Comparison of ENCODE assay signal across 11 cellular contexts in genomic region chr2:152715112-152715511, GRCh38. TPM values are rescaled to one million over a fixed set of nuclear protein-coding genes. Genes with fewer than 3 reads are reported as not detected.
DNase-seq lines count a peak whose midpoint lies in the region; ATAC-seq and TF ChIP-seq lines count a peak whose summit lies in the region.
"Had no signal": no experiment of that assay in that cellular context is flagged by ENCODE, and none has a peak within 500 bp of the region (broad histone marks: within the 10 kb centered on the region; RNA-seq: fewer than 3 reads in every experiment).

No MANE protein-coding gene starts in this region.

- H3K4me1 ChIP-seq in PC-3 (ENCODE audit: insufficient read depth, low read length) = peaks cover 16% of the 10 kb centered on the region
- H3K4me1 ChIP-seq in upper lobe of right lung = peaks cover 27% of the 10 kb centered on the region
- H3K4me1 ChIP-seq: foreskin keratinocyte had no signal

- H3K27me3 ChIP-seq in PC-3 (ENCODE audit: low read length) (no peaks in the 10 kb centered on the region), upper lobe of right lung (no peaks in the 10 kb centered on the region)
- H3K27me3 ChIP-seq: foreskin keratinocyte had no signal

- peaks cover 83% of the 10 kb centered on the region for H3K79me2 ChIP-seq in PC-3 (ENCODE audit: low read length)

- peaks cover 18 to 47% of the 10 kb centered on the region in 2 donors for H3K36me3 Mint-ChIP-seq in activated T-cell treated with anti-CD3 and anti-CD28 coated beads, Interleukin-2, amount 50 U/mL, for 72 hours (ENCODE audit: insufficient read depth in 2 of 2)
- H3K36me3 Mint-ChIP-seq in endothelial cell (ENCODE audit: low read depth, unreplicated experiment) = peaks cover 37% of the 10 kb centered on the region
- H3K36me3 Mint-ChIP-seq in stimulated activated effector memory CD8-positive, alpha-beta T cell treated with anti-CD3 and anti-CD28 coated beads, Interleukin-12 subunit alpha, Interleukin-12 subunit beta, amount 100 ng/mL, for 72 hours = peaks cover 95% of the 10 kb centered on the region

- BruUV-seq in PC-3 (replicated peaks; lab: Mats Ljungman, UMichigan) = no TSS peak

- H3K4me3 Mint-ChIP-seq in activated T-cell treated with anti-CD3 and anti-CD28 coated beads, Interleukin-2, amount 50 U/mL, for 72 hours = peak overlapping the region; percentile 57 to 85
- peak overlapping the region; percentile 28 for H3K4me3 Mint-ChIP-seq in endothelial cell (ENCODE audit: unreplicated experiment)
- H3K4me3 Mint-ChIP-seq in stimulated activated effector memory CD8-positive, alpha-beta T cell treated with anti-CD3 and anti-CD28 coated beads, Interleukin-12 subunit alpha, Interleukin-12 subunit beta, amount 100 ng/mL, for 72 hours = peak overlapping the region; percentile 99

- ATAC-seq in activated T-cell treated with anti-CD3 and anti-CD28 coated beads, Interleukin-2, amount 50 U/mL, for 72 hours (replicated peaks in 1 of 2) = no peak
- no peak for ATAC-seq in PC-3
- no peak for ATAC-seq in stimulated activated effector memory CD8-positive, alpha-beta T cell treated with anti-CD3 and anti-CD28 coated beads, Interleukin-12 subunit alpha, Interleukin-12 subunit beta, amount 100 ng/mL, for 72 hours
- no peak for ATAC-seq in GM18505 (IDR thresholded peaks at IDR 0.05; ENCODE audit: unreplicated experiment)
- no peak for ATAC-seq in upper lobe of right lung
- ATAC-seq: foreskin keratinocyte had no signal

- H3F3A ChIP-seq in PC-3 (ENCODE audit: low read length, unreplicated experiment) = no peaks in the 10 kb centered on the region

- peaks cover 54% of the 10 kb centered on the region for H3K36me3 ChIP-seq in PC-3 (ENCODE audit: low read depth, low read length)
- peaks cover 38% of the 10 kb centered on the region for H3K36me3 ChIP-seq in upper lobe of right lung

- H3K9ac ChIP-seq in PC-3 (ENCODE audit: low read length) = no peak overlapping the region

- H3K4me1 Mint-ChIP-seq in activated T-cell treated with anti-CD3 and anti-CD28 coated beads, Interleukin-2, amount 50 U/mL, for 72 hours (ENCODE audit: low read depth) = peaks cover 56% of the 10 kb centered on the region
- H3K4me1 Mint-ChIP-seq in endothelial cell (ENCODE audit: unreplicated experiment) = peaks cover 31% of the 10 kb centered on the region
- H3K4me1 Mint-ChIP-seq in stimulated activated effector memory CD8-positive, alpha-beta T cell treated with anti-CD3 and anti-CD28 coated beads, Interleukin-12 subunit alpha, Interleukin-12 subunit beta, amount 100 ng/mL, for 72 hours = peaks cover 53% of the 10 kb centered on the region

- no peaks in the 10 kb centered on the region for H3K9me2 ChIP-seq in PC-3 (replicated peaks; ENCODE audit: low read length)

- peak overlapping the region; percentile 92 for H3K27ac Mint-ChIP-seq in activated T-cell treated with anti-CD3 and anti-CD28 coated beads, Interleukin-2, amount 50 U/mL, for 72 hours
- no peak overlapping the region for H3K27ac Mint-ChIP-seq in endothelial cell (ENCODE audit: unreplicated experiment)
- H3K27ac Mint-ChIP-seq in stimulated activated effector memory CD8-positive, alpha-beta T cell treated with anti-CD3 and anti-CD28 coated beads, Interleukin-12 subunit alpha, Interleukin-12 subunit beta, amount 100 ng/mL, for 72 hours = no peak overlapping the region

- H3K4me3 ChIP-seq in PC-3 (ENCODE audit: low read length) (peak overlapping the region; percentile 99), upper lobe of right lung (no peak overlapping the region)

- H3K9me3 ChIP-seq in PC-3 (ENCODE audit: low read length) (no peaks in the 10 kb centered on the region), upper lobe of right lung (no peaks in the 10 kb centered on the region)

- CTCF ChIA-PET in PC-3 (lab: Charles Lee) = no interaction called here

- no peak for TF ChIP-seq POLR2A in GM18505 (IDR thresholded peaks at IDR 0.05; ENCODE audit: borderline replicate concordance, extremely low read depth, insufficient read depth, insufficient read length)

- H3K9me3 Mint-ChIP-seq in activated T-cell treated with anti-CD3 and anti-CD28 coated beads, Interleukin-2, amount 50 U/mL, for 72 hours = no peaks in the 10 kb centered on the region
- no peaks in the 10 kb centered on the region for H3K9me3 Mint-ChIP-seq in endothelial cell (ENCODE audit: unreplicated experiment)
- no peaks in the 10 kb centered on the region for H3K9me3 Mint-ChIP-seq in stimulated activated effector memory CD8-positive, alpha-beta T cell treated with anti-CD3 and anti-CD28 coated beads, Interleukin-12 subunit alpha, Interleukin-12 subunit beta, amount 100 ng/mL, for 72 hours

- TF ChIP-seq CTCF in PC-3 (conservative IDR thresholded peaks at IDR 0.05; ENCODE audit: low read depth, low read length) = no peak
- TF ChIP-seq CTCF in endothelial cell (IDR thresholded peaks at IDR 0.05; ENCODE audit: unreplicated experiment) = no peak
- no peak for TF ChIP-seq CTCF in upper lobe of right lung (IDR thresholded peaks at IDR 0.05)

- DNase-seq in activated T-cell treated with anti-CD3 and anti-CD28 coated beads, Interleukin-2, amount 50 U/mL, for 72 hours = no peak
- DNase-seq in activated T-cell treated with anti-CD3 and anti-CD28 coated beads for 4 hours (no peak), PC-3 (no peak), endothelial cell (ENCODE audit: low spot score) (no peak), NCI-H2171 treated with DMSO at 0.1 percent for 48 hours (lab: John Stamatoyannopoulos, UW) (no peak), upper lobe of right lung (no peak)
- DNase-seq in stimulated activated effector memory CD8-positive, alpha-beta T cell treated with anti-CD3 and anti-CD28 coated beads, Interleukin-12 subunit alpha, Interleukin-12 subunit beta, amount 100 ng/mL, for 72 hours (ENCODE audit: low spot score in 2 of 2) = no peak
- DNase-seq: cortex of kidney; stimulated activated CD4-positive, alpha-beta T cell treated with anti-CD3 and anti-CD28 coated beads, Interleukin-4, amount 100 ng/mL, for 1 hour had no signal

- H3K27me3 Mint-ChIP-seq in activated T-cell treated with anti-CD3 and anti-CD28 coated beads, Interleukin-2, amount 50 U/mL, for 72 hours (ENCODE audit: low read depth) = no peaks in the 10 kb centered on the region
- peaks cover 18% of the 10 kb centered on the region for H3K27me3 Mint-ChIP-seq in endothelial cell (ENCODE audit: unreplicated experiment)

- H3K27ac ChIP-seq in PC-3 (ENCODE audit: low read length) (no peak overlapping the region), upper lobe of right lung (no peak overlapping the region)
- H3K27ac ChIP-seq: foreskin keratinocyte had no signal

- no peak overlapping the region for H2AFZ ChIP-seq in PC-3 (ENCODE audit: low read length)

- intact Hi-C loops in PC-3 (cut with micrococcal nuclease) = no loop called here
- intact Hi-C loops in upper lobe of right lung (cut with DNase I) = no loop called here

- peaks cover 56% of the 10 kb centered on the region for H4K20me1 ChIP-seq in PC-3 (ENCODE audit: low read length)

- POLR2A ChIA-PET in PC-3 (lab: Charles Lee; ENCODE audit: unreplicated experiment) = interaction anchor here (0.6 kb wide), 1 partner anchor 15 kb away, joined by 23 read pairs; no protein-coding TSS in a partner anchor

- peak overlapping the region; percentile 85 for H3K4me2 ChIP-seq in PC-3 (ENCODE audit: low read length)

RNA-seq across cellular contexts. Expression of gene PRPF40A, which starts 2.1 kb away (rescaled TPM):
- total RNA-seq in activated T-cell treated with anti-CD3 and anti-CD28 coated beads, Interleukin-2, amount 50 U/mL, for 72 hours = 100 to 1,000 TPM; 122 to 127 TPM
- total RNA-seq in PC-3 (2014; rRNA removed) (120 and 140 TPM in 2 replicates), endothelial cell (ENCODE audit: unreplicated experiment) (128 TPM), upper lobe of right lung (71.6 TPM)

RNA-seq across cellular contexts. Expression of gene ARL6IP6, which starts 3.3 kb away (rescaled TPM):
- 10 to 100 TPM; 30.6 to 41.5 TPM for total RNA-seq in activated T-cell treated with anti-CD3 and anti-CD28 coated beads, Interleukin-2, amount 50 U/mL, for 72 hours
- total RNA-seq in PC-3 (2014; rRNA removed) = 19.0 and 21.4 TPM in 2 replicates
- total RNA-seq in endothelial cell (ENCODE audit: unreplicated experiment) = 22.7 TPM
- total RNA-seq in upper lobe of right lung = 15.7 TPM

Comparison
In these comparisons a context has a peak if more than half of its experiments do, and no peak if none do; other contexts are left out.
1. H3K4me3 Mint-ChIP-seq: peak in every context shown above with its lines; median percentile 99 in stimulated activated effector memory CD8-positive, alpha-beta T cell treated with anti-CD3 and anti-CD28 coated beads, Interleukin-12 subunit alpha, Interleukin-12 subunit beta, amount 100 ng/mL, for 72 hours; 71 in activated T-cell treated with anti-CD3 and anti-CD28 coated beads, Interleukin-2, amount 50 U/mL, for 72 hours; 28 in endothelial cell.